1 cellular context compared by ENCODE assay signal in genomic region chr12:7851622-7852081, GRCh38.
A peak's percentile ranks its signal among the peaks of the same experiment; 100 is the strongest.
TF ChIP-seq lines count a peak whose summit lies in the region.

No MANE protein-coding gene starts in this region.

TF ChIP-seq in HCT116, 20 proteins besides CTCF, POLR2A, EP300 and RAD21:
- 0 out of 2 replicates have a peak, but pooled peaks have one; percentile 15 for TF ChIP-seq MAX (IDR thresholded peaks at IDR 0.05)
